15 cellular contexts compared by ENCODE assay signal in the genomic region with DNA sequence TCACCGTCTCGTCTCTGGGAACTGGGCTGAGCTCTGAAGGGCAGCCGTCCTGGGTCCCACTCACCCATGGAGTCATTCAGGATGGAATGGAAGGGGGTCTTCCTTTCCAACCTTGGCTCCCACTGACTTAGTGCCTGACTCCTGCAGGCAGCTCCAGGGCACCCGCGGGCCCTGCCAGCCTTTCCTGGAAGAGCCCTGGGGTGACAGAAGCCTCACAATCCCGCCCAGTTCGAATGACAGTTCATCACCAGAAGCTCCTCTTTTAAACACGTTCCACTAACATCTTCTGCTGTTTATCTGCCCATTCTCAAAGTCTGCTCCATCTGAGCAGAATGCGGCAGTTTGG.
DNase-seq lines count a peak whose midpoint lies in the region; ATAC-seq, FAIRE-seq and TF ChIP-seq lines count a peak whose summit lies in the region.
"Had no signal": no experiment of that assay in that cellular context is flagged by ENCODE, and none has a peak within 500 bp of the region (broad histone marks: within the 10 kb centered on the region; RNA-seq: fewer than 3 reads in every experiment).

No MANE protein-coding gene starts in this region.

- peak in 3 of 4 donors; percentile 2 to 19 (median 5) for ATAC-seq in right lobe of liver
- ATAC-seq: stimulated activated naive CD8-positive, alpha-beta T cell treated with anti-CD3 and anti-CD28 coated beads, Interleukin-15, amount 100 ng/mL, for 72 hours had no signal

- FAIRE-seq in small intestine (lab: Jason Lieb, UNC), result no peak

- DNase-seq in COLO668 (lab: John Stamatoyannopoulos, UW; ENCODE audit: unreplicated experiment), result peak; percentile 81
- peak; percentile 56 for DNase-seq in SW480 (ENCODE audit: low spot score)
- DNase-seq in right lobe of liver, result no peak
- DNase-seq in small intestine, result no peak
- no peak for DNase-seq in AG20443 (ENCODE audit: low spot score)
- no peak for DNase-seq in DMS153 treated with DMSO at 0.1 percent for 48 hours (lab: John Stamatoyannopoulos, UW; ENCODE audit: unreplicated experiment)
- no peak for DNase-seq in T-helper 9 cell
- no peak for DNase-seq in NCI-H1694 treated with DMSO at 0.1 percent for 48 hours (lab: John Stamatoyannopoulos, UW)
- DNase-seq: activated T-cell treated with anti-CD3 and anti-CD28 coated beads for 4 hours; amniotic stem cell; CD8-positive, alpha-beta memory T cell; effector CD8-positive, alpha-beta T cell; KG1; stimulated activated naive CD8-positive, alpha-beta T cell treated with anti-CD3 and anti-CD28 coated beads, Interleukin-15, amount 100 ng/mL, for 72 hours had no signal

- H3K9me3 ChIP-seq in right lobe of liver (no peaks in the 10 kb centered on the region), small intestine (ENCODE audit: control insufficient read depth, low read depth) (no peaks in the 10 kb centered on the region)
- H3K9me3 ChIP-seq: vagina had no signal

- H3K4me3 ChIP-seq in right lobe of liver, result no peak overlapping the region
- H3K4me3 ChIP-seq in small intestine (ENCODE audit: low read depth in 1 of 2, low read length in 2 of 2), result no peak overlapping the region
- H3K4me3 ChIP-seq: vagina had no signal

- H3K27ac ChIP-seq in right lobe of liver (peak overlapping the region; percentile 60 to 78 (median 62)), small intestine (ENCODE audit: low read depth in 1 of 2, low read length in 1 of 2) (peak overlapping the region; percentile 64 to 86)
- H3K27ac ChIP-seq: vagina had no signal

- no peak for TF ChIP-seq CTCF in right lobe of liver (IDR thresholded peaks at IDR 0.05)

- WGBS in right lobe of liver (ENCODE audit: insufficient coverage, low coverage, low lambda C conversion rate, missing lambda C conversion rate), result 80% methylated on average over 1 of the region's 9 CpGs
- WGBS in small intestine, 3 donors, result 37 to 64% (median 58%) methylated on average over 9 of the region's 9 CpGs

- intact Hi-C loops in right lobe of liver (cut with DNase I), result loop anchor here in 1 of 2 donors (10.0 kb wide), 1 partner anchor 103 kb away; no protein-coding TSS in a partner anchor

- H3K36me3 ChIP-seq in right lobe of liver (no peaks in the 10 kb centered on the region), small intestine (ENCODE audit: control insufficient read depth in 2 of 2, insufficient read depth in 2 of 2, low read length in 2 of 2) (no peaks in the 10 kb centered on the region)
- H3K36me3 ChIP-seq: vagina had no signal

- H3K4me1 ChIP-seq in right lobe of liver, result peaks cover 0 to 59% (median 27%) of the 10 kb centered on the region in 4 donors
- H3K4me1 ChIP-seq in small intestine (ENCODE audit: control insufficient read depth in 2 of 2, insufficient read depth in 1 of 2, low read depth in 1 of 2, low read length in 1 of 2), result peaks cover 4 to 12% of the 10 kb centered on the region in 2 donors

- H3K27me3 ChIP-seq in right lobe of liver, result no peaks in the 10 kb centered on the region
- H3K27me3 ChIP-seq in small intestine (ENCODE audit: control insufficient read depth in 2 of 2, insufficient read depth in 2 of 2, low read length in 2 of 2), result no peaks in the 10 kb centered on the region
- H3K27me3 ChIP-seq: vagina had no signal

- TF ChIP-seq POLR2A in right lobe of liver (IDR thresholded peaks at IDR 0.05), result no peak

Comparison
In these comparisons a context has a peak if more than half of its experiments do, and no peak if none do; other contexts are left out.
1. DNase-seq: peak in COLO668 (single experiment) and SW480 (single experiment); none in right lobe of liver (0 of 3), small intestine (single experiment), AG20443 (single experiment), DMS153 treated with DMSO at 0.1 percent for 48 hours (single experiment), T-helper 9 cell (single experiment) and NCI-H1694 treated with DMSO at 0.1 percent for 48 hours (single experiment).